ENCODE assay signal across 11 cellular contexts in genomic region chr6:144131248-144131709, GRCh38. TPM values are rescaled to one million over a fixed set of nuclear protein-coding genes. Genes with fewer than 3 reads are reported as not detected.
A peak's percentile ranks its signal among the peaks of the same experiment; 100 is the strongest.
DNase-seq lines count a peak whose midpoint lies in the region; ATAC-seq, FAIRE-seq and TF ChIP-seq lines count a peak whose summit lies in the region.
"Had no signal": no experiment of that assay in that cellular context is flagged by ENCODE, and none has a peak within 500 bp of the region (broad histone marks: within the 10 kb centered on the region; RNA-seq: fewer than 3 reads in every experiment).

No MANE protein-coding gene starts in this region.

- H3K9me1 ChIP-seq in keratinocyte (ENCODE audit: control insufficient read depth, extremely low read depth, insufficient read depth, low read length), result no peaks in the 10 kb centered on the region

- H3K36me3 ChIP-seq in keratinocyte (ENCODE audit: control insufficient read depth in 2 of 2, extremely low read depth in 1 of 2, insufficient read depth in 2 of 2, low read length in 2 of 2), result no peaks in the 10 kb centered on the region

- no peak for TF ChIP-seq CTCF in keratinocyte (optimal IDR thresholded peaks at IDR 0.05 in 1 of 3, IDR thresholded peaks at IDR 0.05 in 1 of 3, conservative IDR thresholded peaks at IDR 0.05 in 1 of 3; ENCODE audit: extremely low read depth in 1 of 3, insufficient read depth in 2 of 3, low read length in 3 of 3)

- peak overlapping the region; percentile 39 for H3K4me2 ChIP-seq in keratinocyte (ENCODE audit: control insufficient read depth, extremely low read depth, insufficient read depth, low read depth, low read length)

- no peaks in the 10 kb centered on the region for H3K27me3 ChIP-seq in keratinocyte (ENCODE audit: control insufficient read depth, extremely low read depth, insufficient read depth, low read length)

- no peak for FAIRE-seq in keratinocyte (lab: Jason Lieb, UNC)

- H3K27me3 Mint-ChIP-seq in T-helper 17 cell, result peaks cover 15% of the 10 kb centered on the region

- no peaks in the 10 kb centered on the region for H4K20me1 ChIP-seq in keratinocyte (ENCODE audit: control insufficient read depth, extremely low read depth, insufficient read depth, low read length)

- no peak overlapping the region for H3K27ac Mint-ChIP-seq in T-helper 17 cell

- H3K9me3 ChIP-seq in T-helper 17 cell (ENCODE audit: control insufficient read depth, low read length, poor library complexity, severe bottlenecking), result no peaks in the 10 kb centered on the region
- no peaks in the 10 kb centered on the region for H3K9me3 ChIP-seq in keratinocyte (ENCODE audit: control insufficient read depth, low read depth, low read length)

- dilution Hi-C loops in keratinocyte (cut with MboI; ENCODE audit: extremely low pct_ligation_motif_present, low sequenced_read_pairs), result no loop called here

- no peaks in the 10 kb centered on the region for H3K79me2 ChIP-seq in keratinocyte (ENCODE audit: control insufficient read depth, insufficient read depth, low read length)

- peaks cover 13% of the 10 kb centered on the region for H3K4me1 Mint-ChIP-seq in T-helper 17 cell

- CTCF ChIA-PET in HEK293T (lab: Yijun Ruan, JAX), result no interaction called here

- peaks cover 8% of the 10 kb centered on the region for H3K4me1 ChIP-seq in keratinocyte (ENCODE audit: control insufficient read depth, extremely low read depth, insufficient read depth, low read length)

- ATAC-seq in HG02884 (IDR thresholded peaks at IDR 0.05; ENCODE audit: unreplicated experiment), result peak; percentile 64
- no peak for ATAC-seq in T-helper 17 cell
- no peak for ATAC-seq in left colon

- H3K27ac ChIP-seq in keratinocyte (ENCODE audit: control insufficient read depth, insufficient read depth, low read length), result peak overlapping the region; percentile 16
- H3K27ac ChIP-seq: skin epidermis had no signal

- peak overlapping the region in 1 of 3 experiments; percentile 9 for H3K4me3 ChIP-seq in keratinocyte (ENCODE audit: control insufficient read depth in 2 of 3, extremely low read depth in 1 of 3, insufficient read depth in 2 of 3, low read depth in 1 of 3, low read length in 3 of 3)
- H3K4me3 ChIP-seq: lung, skin epidermis had no signal

- DNase-seq in GM03348 (ENCODE audit: low spot score) (peak; percentile 32), T-helper 17 cell (no peak), keratinocyte (ENCODE audit: low read depth, low spot score) (peak; percentile 21), left colon (no peak), HEK293T (ENCODE audit: extremely low spot score) (no peak), NCI-H2171 (lab: John Stamatoyannopoulos, UW) (no peak)
- no peak for DNase-seq in activated CD4-positive, alpha-beta T cell treated with anti-CD3 and anti-CD28 coated beads, Interleukin-2, amount 50 U/mL, for 1 hour
- DNase-seq: NCI-H2081 had no signal

- no peak overlapping the region for H2AFZ ChIP-seq in keratinocyte (ENCODE audit: control insufficient read depth, low read length)

- H3K36me3 Mint-ChIP-seq in T-helper 17 cell (ENCODE audit: low read depth), result peaks cover 2% of the 10 kb centered on the region

- H3K9ac ChIP-seq in keratinocyte (ENCODE audit: control insufficient read depth, extremely low read depth, insufficient read depth, low read length), result no peak overlapping the region

- H3K4me3 Mint-ChIP-seq in T-helper 17 cell, result peak overlapping the region; percentile 81

- intact Hi-C loops in left colon (cut with DNase I, micrococcal nuclease), result no loop called here

- POLR2A ChIA-PET in HEK293T (lab: Yijun Ruan, JAX), result no interaction called here

TF ChIP-seq in HEK293T, 16 proteins besides CTCF, POLR2A, EP300 and RAD21:
- TF ChIP-seq ZNF384 (IDR thresholded peaks at IDR 0.05), result no peak
- no peak for TF ChIP-seq LEF1 (IDR thresholded peaks at IDR 0.05; ENCODE audit: borderline replicate concordance)
- no peak for TF ChIP-seq FOXA1 (IDR thresholded peaks at IDR 0.05)
- no peak for TF ChIP-seq CTBP1 (IDR thresholded peaks at IDR 0.05; ENCODE audit: borderline replicate concordance)
- no peak for TF ChIP-seq ELF4 (IDR thresholded peaks at IDR 0.05)
- TF ChIP-seq SP1 (IDR thresholded peaks at IDR 0.05), result no peak
- no peak for TF ChIP-seq L3MBTL2 (conservative IDR thresholded peaks at IDR 0.05)
- TF ChIP-seq NFRKB (IDR thresholded peaks at IDR 0.05), result no peak

RNA-seq across cellular contexts. Expression of gene STX11, which starts 19.0 kb away (rescaled TPM):
- total RNA-seq in T-helper 17 cell, result 10 to 100 TPM; 16.1 to 26.7 TPM
- 0.19 to 0.28 TPM (median 0.26 TPM) in 3 replicates for polyA plus RNA-seq in keratinocyte
- polyA plus RNA-seq in keratinocyte (2011; ENCODE audit: low read depth), result 2.4 TPM
- 0.36 and 0.55 TPM in 2 replicates for polyA plus RNA-seq in keratinocyte (2011; cell fraction: cytosol; rRNA removed)
- polyA plus RNA-seq in keratinocyte (2011; cell fraction: nucleus; rRNA removed), result 0.31 and 0.66 TPM in 2 replicates
- polyA plus RNA-seq in keratinocyte (2012; ENCODE audit: low replicate concordance), result 0.13 and 2.8 TPM in 2 replicates
- 0.16 to 0.54 TPM in 2 of 3 replicates, not detected in the other for polyA minus RNA-seq in keratinocyte
- not detected for polyA minus RNA-seq in keratinocyte (2011; cell fraction: cytosol; rRNA and poly(A)+ RNA removed)
- 0.47 and 0.53 TPM in 2 replicates for polyA minus RNA-seq in keratinocyte (2011; cell fraction: nucleus; rRNA and poly(A)+ RNA removed)
- total RNA-seq in left colon, result 1 to 10 TPM; 1.5 to 1.7 TPM

RNA-seq across cellular contexts. Expression of gene SF3B5, which starts 35.9 kb away (rescaled TPM):
- 100 to 1,000 TPM; 143 to 175 TPM for total RNA-seq in T-helper 17 cell
- 199 to 345 TPM (median 226 TPM) in 3 replicates for polyA plus RNA-seq in keratinocyte
- 28.7 TPM for polyA plus RNA-seq in keratinocyte (2011; ENCODE audit: low read depth)
- polyA plus RNA-seq in keratinocyte (2011; cell fraction: cytosol; rRNA removed), result 189 and 275 TPM in 2 replicates
- 95.3 and 107 TPM in 2 replicates for polyA plus RNA-seq in keratinocyte (2011; cell fraction: nucleus; rRNA removed)
- polyA plus RNA-seq in keratinocyte (2012; ENCODE audit: low replicate concordance), result 144 and 217 TPM in 2 replicates
- polyA minus RNA-seq in keratinocyte, result 177 to 317 TPM (median 280 TPM) in 3 replicates
- 227 TPM for polyA minus RNA-seq in keratinocyte (2011; cell fraction: cytosol; rRNA and poly(A)+ RNA removed)
- polyA minus RNA-seq in keratinocyte (2011; cell fraction: nucleus; rRNA and poly(A)+ RNA removed), result 30.8 and 34.5 TPM in 2 replicates
- total RNA-seq in left colon, result 100 to 1,000 TPM; 133 to 167 TPM

Comparison
In these comparisons a context has a peak if more than half of its experiments do, and no peak if none do; other contexts are left out.
1. DNase-seq: peak in GM03348 (single experiment) and keratinocyte (single experiment); none in T-helper 17 cell (0 of 3), left colon (0 of 2), HEK293T (single experiment), NCI-H2171 (single experiment) and activated CD4-positive, alpha-beta T cell treated with anti-CD3 and anti-CD28 coated beads, Interleukin-2, amount 50 U/mL, for 1 hour (single experiment).
2. RNA of gene STX11, which starts 19.0 kb away (total RNA-seq): 16.1 to 26.7 TPM in T-helper 17 cell; 1.5 to 1.7 TPM in left colon; every median in the first group is over 4 times any median in the second.